1 cellular context compared by ENCODE assay signal in genomic region chr15:73988075-73988969, GRCh38.
A peak's percentile ranks its signal among the peaks of the same experiment; 100 is the strongest.
TF ChIP-seq lines count a peak whose summit lies in the region.

No MANE protein-coding gene starts in this region.

TF ChIP-seq in IMR-90, 13 proteins besides CTCF, POLR2A, EP300 and RAD21 (continued from another document):
- TF ChIP-seq RFX5 (IDR thresholded peaks at IDR 0.05; ENCODE audit: low read depth, low read length) (no peak), CEBPB (IDR thresholded peaks at IDR 0.05; ENCODE audit: low read depth, low read length) (no peak), BHLHE40 (IDR thresholded peaks at IDR 0.05; ENCODE audit: low read depth, low read length) (peak; percentile 63; the same call in 1 of the 2 replicates), SMC3 (IDR thresholded peaks at IDR 0.05; ENCODE audit: low read depth, low read length) (no peak), CHD1 (IDR thresholded peaks at IDR 0.05; ENCODE audit: low read depth, low read length) (no peak)
